ENCODE assay signal across 9 cellular contexts in genomic region chr17:45248132-45248936, GRCh38. TPM values are rescaled to one million over a fixed set of nuclear protein-coding genes. Genes with fewer than 3 reads are reported as not detected.
DNase-seq lines count a peak whose midpoint lies in the region; ATAC-seq and TF ChIP-seq lines count a peak whose summit lies in the region.
"Had no signal": no experiment of that assay in that cellular context is flagged by ENCODE, and none has a peak within 500 bp of the region (broad histone marks: within the 10 kb centered on the region; RNA-seq: fewer than 3 reads in every experiment).

No MANE protein-coding gene starts in this region.

- H3K4me3 ChIP-seq in mesodermal cell (ENCODE audit: extremely low read depth, insufficient read depth, low read length, poor library complexity, severe bottlenecking) = peak overlapping the region; percentile 58

- POLR2A ChIA-PET in activated B cell treated with CpG ODN at 0.5 μM for 24 hours (lab: Charles Lee) = interaction anchor here (0.6 to 4.5 kb wide), 23 partner anchors 9 to 1127 kb away, joined by 3 to 60 read pairs (median 4); partner anchors contain the start of genes ACBD4, FMNL1, HEXIM1 and HEXIM2

- no peak for TF ChIP-seq CTCF in activated B cell treated with CpG ODN at 0.5 μM for 24 hours (IDR thresholded peaks at IDR 0.05)
- no peak for TF ChIP-seq CTCF in chondrocyte (IDR thresholded peaks at IDR 0.05)

- in situ Hi-C loops in KBM-7 (cut with MboI; ENCODE audit: low pct_unique_long_range_greater_than_20kb, low sequenced_read_pairs) = no loop called here

- no peaks in the 10 kb centered on the region for H3K36me3 ChIP-seq in mesodermal cell (ENCODE audit: control insufficient read depth, insufficient read depth, low read length)

- no peaks in the 10 kb centered on the region for H3K9me3 Mint-ChIP-seq in activated B cell treated with CpG ODN at 0.5 μM for 24 hours
- H3K9me3 Mint-ChIP-seq in chondrocyte (ENCODE audit: low read depth) = no peaks in the 10 kb centered on the region
- no peaks in the 10 kb centered on the region for H3K9me3 Mint-ChIP-seq in stimulated activated naive B cell treated with anti-CD40 and anti-IgM and Interleukin-4, amounts not matched to agents 10 μg/mL and 1 μg/mL and 100 μg/mL, for 72 hours

- CTCF ChIA-PET in activated B cell treated with CpG ODN at 0.5 μM for 24 hours (lab: Charles Lee) = interaction anchor here (0.9 to 1.9 kb wide), 8 partner anchors 13 to 137 kb away, joined by 3 to 13 read pairs (median 5); partner anchors contain the start of gene ACBD4

- H3K4me1 Mint-ChIP-seq in activated B cell treated with CpG ODN at 0.5 μM for 24 hours (peaks cover 34% of the 10 kb centered on the region), chondrocyte (ENCODE audit: low read depth) (peaks cover 16% of the 10 kb centered on the region)
- H3K4me1 Mint-ChIP-seq in stimulated activated naive B cell treated with anti-CD40 and anti-IgM and Interleukin-4, amounts not matched to agents 10 μg/mL and 1 μg/mL and 100 μg/mL, for 72 hours = peaks cover 29 to 73% of the 10 kb centered on the region in 2 donors

- intact Hi-C loops in activated B cell treated with CpG ODN at 0.5 μM for 24 hours (cut with micrococcal nuclease) = loop anchor here (5.0 kb wide), 3 partner anchors 36 to 186 kb away; partner anchors contain the start of genes HEXIM2 and NMT1

- WGBS in mesodermal cell (ENCODE audit: insufficient coverage in 2 of 2), 2 experiments = 5 to 12% methylated on average over 31 to 36 of the region's 39 CpGs

- no peaks in the 10 kb centered on the region for H3K9me3 ChIP-seq in mesodermal cell (ENCODE audit: control insufficient read depth, low read length)

- H3K4me1 ChIP-seq in mesodermal cell (ENCODE audit: control insufficient read depth, insufficient read depth, low read length, poor library complexity, severe bottlenecking) = peaks cover 6% of the 10 kb centered on the region

- H3K4me3 Mint-ChIP-seq in activated B cell treated with CpG ODN at 0.5 μM for 24 hours = peak overlapping the region; percentile 90
- H3K4me3 Mint-ChIP-seq in chondrocyte (ENCODE audit: unreplicated experiment) = peak overlapping the region; percentile 77
- H3K4me3 Mint-ChIP-seq in stimulated activated naive B cell treated with anti-CD40 and anti-IgM and Interleukin-4, amounts not matched to agents 10 μg/mL and 1 μg/mL and 100 μg/mL, for 72 hours = peak overlapping the region; percentile 92 to 95

- H3K27ac Mint-ChIP-seq in activated B cell treated with CpG ODN at 0.5 μM for 24 hours = peak overlapping the region; percentile 89
- no peak overlapping the region for H3K27ac Mint-ChIP-seq in chondrocyte (ENCODE audit: unreplicated experiment)
- H3K27ac Mint-ChIP-seq in stimulated activated naive B cell treated with anti-CD40 and anti-IgM and Interleukin-4, amounts not matched to agents 10 μg/mL and 1 μg/mL and 100 μg/mL, for 72 hours = peak overlapping the region; percentile 94

- H3K36me3 Mint-ChIP-seq in activated B cell treated with CpG ODN at 0.5 μM for 24 hours (ENCODE audit: low read depth) (peaks cover 51% of the 10 kb centered on the region), chondrocyte (ENCODE audit: low read depth) (no peaks in the 10 kb centered on the region)
- peaks cover 36 to 46% of the 10 kb centered on the region in 2 donors for H3K36me3 Mint-ChIP-seq in stimulated activated naive B cell treated with anti-CD40 and anti-IgM and Interleukin-4, amounts not matched to agents 10 μg/mL and 1 μg/mL and 100 μg/mL, for 72 hours

- DNase-seq in DMS53 (lab: John Stamatoyannopoulos, UW) (peak; percentile 86), KBM-7 (peak; percentile 40), activated B cell treated with CpG ODN at 0.5 μM for 24 hours (peak; percentile 63), chondrocyte (ENCODE audit: low spot score) (no peak), AG20443 (ENCODE audit: low spot score) (no peak)
- DNase-seq in stimulated activated naive B cell treated with anti-CD40 and anti-IgM and Interleukin-4, amounts not matched to agents 10 μg/mL and 1 μg/mL and 100 μg/mL, for 72 hours = peak; percentile 58

- ATAC-seq in GM21526 (IDR thresholded peaks at IDR 0.05; ENCODE audit: low FRiP score, unreplicated experiment) (peak; percentile 58), activated B cell treated with CpG ODN at 0.5 μM for 24 hours (ENCODE audit: low read depth) (peak; percentile 70)
- peak; percentile 77 for ATAC-seq in stimulated activated naive B cell treated with anti-CD40 and anti-IgM and Interleukin-4, amounts not matched to agents 10 μg/mL and 1 μg/mL and 100 μg/mL, for 72 hours (replicated peaks)

- H3K27me3 Mint-ChIP-seq in activated B cell treated with CpG ODN at 0.5 μM for 24 hours (no peaks in the 10 kb centered on the region), chondrocyte (ENCODE audit: low read depth) (peaks cover 2% of the 10 kb centered on the region)
- H3K27me3 Mint-ChIP-seq in stimulated activated naive B cell treated with anti-CD40 and anti-IgM and Interleukin-4, amounts not matched to agents 10 μg/mL and 1 μg/mL and 100 μg/mL, for 72 hours = no peaks in the 10 kb centered on the region

- H3K27ac ChIP-seq in mesodermal cell (ENCODE audit: low read depth, low read length, severe bottlenecking) = no peak overlapping the region

RNA-seq across cellular contexts. Expression of gene SPATA32, which starts 13.6 kb away (rescaled TPM):
- total RNA-seq in activated B cell treated with CpG ODN at 0.5 μM for 24 hours (0.27 and 0.39 TPM in 2 replicates), chondrocyte (not detected in 3 replicates)
- polyA plus RNA-seq in mesodermal cell (2013, experiment 1 of 2) = not detected
- not detected for polyA plus RNA-seq in mesodermal cell (2013, experiment 2 of 2)
- total RNA-seq: RPMI7951 had no signal

RNA-seq across cellular contexts. Expression of gene FMNL1, which starts 26.6 kb away (rescaled TPM):
- total RNA-seq in activated B cell treated with CpG ODN at 0.5 μM for 24 hours (310 and 351 TPM in 2 replicates), chondrocyte (0.89 to 2.0 TPM (median 1.8 TPM) in 3 replicates)
- polyA plus RNA-seq in mesodermal cell (2013, experiment 1 of 2) = 5.7 TPM
- polyA plus RNA-seq in mesodermal cell (2013, experiment 2 of 2) = 3.1 TPM

Comparison
In these comparisons a context has a peak if more than half of its experiments do, and no peak if none do; other contexts are left out.
1. DNase-seq: peak in DMS53 (single experiment), KBM-7 (single experiment), activated B cell treated with CpG ODN at 0.5 μM for 24 hours (single experiment) and stimulated activated naive B cell treated with anti-CD40 and anti-IgM and Interleukin-4, amounts not matched to agents 10 μg/mL and 1 μg/mL and 100 μg/mL, for 72 hours (single experiment); none in chondrocyte (single experiment) and AG20443 (single experiment).
2. RNA of gene FMNL1, which starts 26.6 kb away (total RNA-seq): 310 to 351 TPM in activated B cell treated with CpG ODN at 0.5 μM for 24 hours; 0.89 to 2.0 TPM in chondrocyte; every median in the first group is over 100 times any median in the second.
3. Peak in every context shown above with its lines, with median percentiles within 50 percentile points of each other: ATAC-seq and H3K4me3 Mint-ChIP-seq.